ENCODE assay signal across 8 cellular contexts in genomic region chr16:30525844-30526136, GRCh38. TPM values are rescaled to one million over a fixed set of nuclear protein-coding genes. Genes with fewer than 3 reads are reported as not detected.
DNase-seq lines count a peak whose midpoint lies in the region; ATAC-seq, FAIRE-seq and TF ChIP-seq lines count a peak whose summit lies in the region.

No MANE protein-coding gene starts in this region.

- no peaks in the 10 kb centered on the region for H3K27me3 Mint-ChIP-seq in T-helper 1 cell treated with Interleukin-12 subunit alpha and Interleukin-12 subunit beta and Interleukin-4 antibody, amounts not matched to agents 30 μg/mL and 1 μg/mL, for 36 hours (ENCODE audit: low read depth)
- no peaks in the 10 kb centered on the region for H3K27me3 Mint-ChIP-seq in activated naive CD8-positive, alpha-beta T cell treated with anti-CD3 and anti-CD28 coated beads, Interleukin-2, amount 10 ng/mL, durations not matched to agents 7 days and 5 days

- intact Hi-C loops in kidney (cut with DNase I) = no loop called here

- H3K27ac ChIP-seq in kidney (ENCODE audit: low read depth in 2 of 2, low read length in 2 of 2) (peak overlapping the region; percentile 82 to 93), suprapubic skin (peak overlapping the region; percentile 99)

- no peaks in the 10 kb centered on the region for H3K27me3 ChIP-seq in suprapubic skin

- WGBS in suprapubic skin = 21% methylated on average over 2 of the region's 4 CpGs

- TF ChIP-seq POLR2A in suprapubic skin (IDR thresholded peaks at IDR 0.05) = no peak

- TF ChIP-seq CTCF in kidney (IDR thresholded peaks at IDR 0.05; ENCODE audit: borderline replicate concordance, extremely low read depth, insufficient read depth) = no peak
- no peak for TF ChIP-seq CTCF in suprapubic skin (IDR thresholded peaks at IDR 0.05)

- peaks cover 22% of the 10 kb centered on the region for H3K4me1 Mint-ChIP-seq in T-helper 1 cell treated with Interleukin-12 subunit alpha and Interleukin-12 subunit beta and Interleukin-4 antibody, amounts not matched to agents 30 μg/mL and 1 μg/mL, for 36 hours (ENCODE audit: low read depth)
- peaks cover 21% of the 10 kb centered on the region for H3K4me1 Mint-ChIP-seq in activated naive CD8-positive, alpha-beta T cell treated with anti-CD3 and anti-CD28 coated beads, Interleukin-2, amount 10 ng/mL, durations not matched to agents 7 days and 5 days

- peak overlapping the region; percentile 77 for H3K4me3 Mint-ChIP-seq in T-helper 1 cell treated with Interleukin-12 subunit alpha and Interleukin-12 subunit beta and Interleukin-4 antibody, amounts not matched to agents 30 μg/mL and 1 μg/mL, for 36 hours
- peak overlapping the region; percentile 82 for H3K4me3 Mint-ChIP-seq in activated naive CD8-positive, alpha-beta T cell treated with anti-CD3 and anti-CD28 coated beads, Interleukin-2, amount 10 ng/mL, durations not matched to agents 7 days and 5 days

- no peaks in the 10 kb centered on the region for H3K9me3 ChIP-seq in kidney (ENCODE audit: control insufficient read depth in 1 of 2, low read length in 2 of 2)
- no peaks in the 10 kb centered on the region for H3K9me3 ChIP-seq in suprapubic skin

- H3K36me3 Mint-ChIP-seq in T-helper 1 cell treated with Interleukin-12 subunit alpha and Interleukin-12 subunit beta and Interleukin-4 antibody, amounts not matched to agents 30 μg/mL and 1 μg/mL, for 36 hours (ENCODE audit: low read depth) = peaks cover 15% of the 10 kb centered on the region
- peaks cover 10% of the 10 kb centered on the region for H3K36me3 Mint-ChIP-seq in activated naive CD8-positive, alpha-beta T cell treated with anti-CD3 and anti-CD28 coated beads, Interleukin-2, amount 10 ng/mL, durations not matched to agents 7 days and 5 days

- no peak for TF ChIP-seq EP300 in suprapubic skin (IDR thresholded peaks at IDR 0.05)

- H3K36me3 ChIP-seq in kidney (ENCODE audit: control insufficient read depth in 1 of 2, insufficient read depth in 2 of 2, low read length in 2 of 2) (peaks cover 0 to 2% of the 10 kb centered on the region in 2 donors), suprapubic skin (peaks cover 14% of the 10 kb centered on the region)

- DNase-seq in T-helper 1 cell (no peak), kidney (no peak), suprapubic skin (ENCODE audit: low spot score in 2 of 2) (no peak), KBM-7 (no peak), C1 segment of cervical spinal cord (lab: John Stamatoyannopoulos, UW) (no peak)
- no peak for DNase-seq in activated naive CD8-positive, alpha-beta T cell treated with anti-CD3 and anti-CD28 coated beads, Interleukin-2, amount 10 ng/mL, durations not matched to agents 7 days and 5 days

- POLR2A ChIA-PET in activated naive CD8-positive, alpha-beta T cell treated with anti-CD3 and anti-CD28 coated beads, Interleukin-2, amount 10 ng/mL, durations not matched to agents 7 days and 5 days (lab: Charles Lee) = interaction anchor here (0.5 to 1.9 kb wide), 4 partner anchors 10 to 108 kb away, joined by 3 to 8 read pairs (median 8); partner anchors contain the start of gene DCTPP1

- no peak for ATAC-seq in activated naive CD8-positive, alpha-beta T cell treated with anti-CD3 and anti-CD28 coated beads, Interleukin-2, amount 10 ng/mL, durations not matched to agents 7 days and 5 days (ENCODE audit: low read depth)
- ATAC-seq in HG02588 (IDR thresholded peaks at IDR 0.05; ENCODE audit: unreplicated experiment) = no peak

- no peaks in the 10 kb centered on the region for H3K9me3 Mint-ChIP-seq in T-helper 1 cell treated with Interleukin-12 subunit alpha and Interleukin-12 subunit beta and Interleukin-4 antibody, amounts not matched to agents 30 μg/mL and 1 μg/mL, for 36 hours
- no peaks in the 10 kb centered on the region for H3K9me3 Mint-ChIP-seq in activated naive CD8-positive, alpha-beta T cell treated with anti-CD3 and anti-CD28 coated beads, Interleukin-2, amount 10 ng/mL, durations not matched to agents 7 days and 5 days

- FAIRE-seq in kidney (lab: Jason Lieb, UNC) = no peak

- peaks cover 18 to 22% of the 10 kb centered on the region in 2 donors for H3K4me1 ChIP-seq in kidney (ENCODE audit: control insufficient read depth in 1 of 2, insufficient read depth in 1 of 2, low read depth in 1 of 2, low read length in 2 of 2)
- H3K4me1 ChIP-seq in suprapubic skin = peaks cover 34% of the 10 kb centered on the region

- in situ Hi-C loops in KBM-7 (cut with MboI; ENCODE audit: low pct_unique_long_range_greater_than_20kb, low sequenced_read_pairs) = no loop called here

- H3K27ac Mint-ChIP-seq in T-helper 1 cell treated with Interleukin-12 subunit alpha and Interleukin-12 subunit beta and Interleukin-4 antibody, amounts not matched to agents 30 μg/mL and 1 μg/mL, for 36 hours = peak overlapping the region; percentile 65
- H3K27ac Mint-ChIP-seq in activated naive CD8-positive, alpha-beta T cell treated with anti-CD3 and anti-CD28 coated beads, Interleukin-2, amount 10 ng/mL, durations not matched to agents 7 days and 5 days = no peak overlapping the region

- peak overlapping the region; percentile 48 to 78 for H3K9ac ChIP-seq in kidney (ENCODE audit: low read length in 2 of 2)

- H3K4me3 ChIP-seq in kidney (ENCODE audit: low read length in 2 of 2) = peak overlapping the region; percentile 54 to 60
- H3K4me3 ChIP-seq in suprapubic skin = peak overlapping the region; percentile 90

RNA-seq across cellular contexts. Expression of gene ZNF768, which starts 0.6 kb away (rescaled TPM):
- total RNA-seq in activated naive CD8-positive, alpha-beta T cell treated with anti-CD3 and anti-CD28 coated beads, Interleukin-2, amount 10 ng/mL, durations not matched to agents 7 days and 5 days = 1 to 10 TPM; 7.4 to 8.1 TPM
- total RNA-seq in kidney (36.2 TPM), suprapubic skin (10 to 100 TPM; 30.5 to 41.3 (median 36.6) TPM)
- polyA plus RNA-seq in kidney (ENCODE audit: insufficient read depth, low read depth, low replicate concordance) = 46.9 TPM

RNA-seq across cellular contexts. Expression of gene ZNF747, which starts 8.9 kb away (rescaled TPM):
- total RNA-seq in activated naive CD8-positive, alpha-beta T cell treated with anti-CD3 and anti-CD28 coated beads, Interleukin-2, amount 10 ng/mL, durations not matched to agents 7 days and 5 days = 10 to 100 TPM; 11.9 to 12.5 TPM
- total RNA-seq in kidney (11.6 TPM), suprapubic skin (10 to 100 TPM in 3 of 4 donors, 1 to 10 TPM in 1; 9.4 to 15.4 (median 11.5) TPM)
- polyA plus RNA-seq in kidney (ENCODE audit: insufficient read depth, low read depth, low replicate concordance) = 10.1 TPM

RNA-seq across cellular contexts. Expression of gene ZNF764, which starts 32.4 kb away (rescaled TPM):
- total RNA-seq in activated naive CD8-positive, alpha-beta T cell treated with anti-CD3 and anti-CD28 coated beads, Interleukin-2, amount 10 ng/mL, durations not matched to agents 7 days and 5 days = 10 to 100 TPM; 20.9 to 23.3 TPM
- total RNA-seq in kidney (11.9 TPM), suprapubic skin (10 to 100 TPM in 1 of 4 donors, 1 to 10 TPM in 3; 5.5 to 10.5 (median 8.7) TPM)
- 4.4 TPM for polyA plus RNA-seq in kidney (ENCODE audit: insufficient read depth, low read depth, low replicate concordance)

RNA-seq across cellular contexts. Expression of gene ZNF688, which starts 45.7 kb away (rescaled TPM):
- 10 to 100 TPM; 17.8 to 18.3 TPM for total RNA-seq in activated naive CD8-positive, alpha-beta T cell treated with anti-CD3 and anti-CD28 coated beads, Interleukin-2, amount 10 ng/mL, durations not matched to agents 7 days and 5 days
- total RNA-seq in kidney (16.7 TPM), suprapubic skin (10 to 100 TPM in 3 of 4 donors, 1 to 10 TPM in 1; 9.9 to 33.0 (median 20.0) TPM)
- 32.7 TPM for polyA plus RNA-seq in kidney (ENCODE audit: insufficient read depth, low read depth, low replicate concordance)

RNA-seq across cellular contexts. Expression of gene ITGAL, which starts 53.2 kb away (rescaled TPM):
- 100 to 1,000 TPM; 662 to 664 TPM for total RNA-seq in activated naive CD8-positive, alpha-beta T cell treated with anti-CD3 and anti-CD28 coated beads, Interleukin-2, amount 10 ng/mL, durations not matched to agents 7 days and 5 days
- total RNA-seq in kidney = 19.6 TPM
- polyA plus RNA-seq in kidney (ENCODE audit: insufficient read depth, low read depth, low replicate concordance) = 0.56 TPM
- total RNA-seq in suprapubic skin = 1 to 10 TPM in 2 of 4 donors, under 1 TPM in 2; 0.47 to 4.3 (median 1.9) TPM
